In genomic region chr3:40623567-40623966, GRCh38 we compare ENCODE assay signal across 8 cellular contexts.
DNase-seq lines count a peak whose midpoint lies in the region; ATAC-seq lines count a peak whose summit lies in the region.

No MANE protein-coding gene starts in this region.

- no peaks in the 10 kb centered on the region for H3K9me3 Mint-ChIP-seq in effector memory CD8-positive, alpha-beta T cell

- peak; percentile 62 for DNase-seq in NCI-H748 (lab: John Stamatoyannopoulos, UW; ENCODE audit: unreplicated experiment)
- DNase-seq in effector memory CD8-positive, alpha-beta T cell = peak in 1 of 3 experiments; percentile 13
- no peak for DNase-seq in DMS153 treated with DMSO at 0.1 percent for 48 hours (lab: John Stamatoyannopoulos, UW; ENCODE audit: unreplicated experiment)
- no peak for DNase-seq in NCI-H2227 (lab: John Stamatoyannopoulos, UW; ENCODE audit: unreplicated experiment)
- no peak for DNase-seq in NCI-H1417 (lab: John Stamatoyannopoulos, UW)
- DNase-seq in NCI-H82 (lab: John Stamatoyannopoulos, UW) = no peak

- H3K4me1 Mint-ChIP-seq in effector memory CD8-positive, alpha-beta T cell (ENCODE audit: low read depth in 2 of 2) = peaks cover 0 to 2% of the 10 kb centered on the region in 2 donors

- no peak overlapping the region for H3K4me3 Mint-ChIP-seq in effector memory CD8-positive, alpha-beta T cell

- no peak overlapping the region for H3K27ac Mint-ChIP-seq in effector memory CD8-positive, alpha-beta T cell

- peaks cover 26 to 41% of the 10 kb centered on the region in 2 donors for H3K27me3 Mint-ChIP-seq in effector memory CD8-positive, alpha-beta T cell

- no peaks in the 10 kb centered on the region for H3K36me3 Mint-ChIP-seq in effector memory CD8-positive, alpha-beta T cell (ENCODE audit: insufficient read depth)

- peak; percentile 95 for ATAC-seq in GM18867 (IDR thresholded peaks at IDR 0.05; ENCODE audit: unreplicated experiment)
- peak; percentile 75 for ATAC-seq in HG02623 (IDR thresholded peaks at IDR 0.05; ENCODE audit: unreplicated experiment)
- peak; percentile 89 for ATAC-seq in effector memory CD8-positive, alpha-beta T cell (replicated peaks)
